In the genomic region with DNA sequence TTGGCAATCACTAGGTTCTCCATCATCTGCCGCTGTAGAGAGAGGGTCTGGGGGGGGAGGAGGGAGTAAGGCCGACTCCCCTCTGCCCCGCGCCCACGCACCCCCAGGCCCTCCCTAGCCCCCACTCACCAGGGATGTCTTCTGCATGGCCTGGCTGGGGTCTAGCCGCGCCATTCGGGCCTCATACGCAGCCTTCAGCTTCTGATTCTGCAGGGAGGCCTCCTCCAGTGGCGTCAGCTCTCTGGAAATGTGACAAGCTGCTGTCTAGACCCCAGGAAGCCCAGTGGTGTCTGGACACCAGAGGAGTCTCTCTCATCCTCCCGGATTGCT, we compare ENCODE assay signal across 1 cellular context.
TF ChIP-seq lines count a peak whose summit lies in the region.

No MANE protein-coding gene starts in this region.

TF ChIP-seq in SK-N-SH, 30 proteins besides CTCF, POLR2A, EP300 and RAD21:
- TF ChIP-seq USF1 (IDR thresholded peaks at IDR 0.05; ENCODE audit: borderline replicate concordance, low read depth) (no peak), FOXM1 (IDR thresholded peaks at IDR 0.05; ENCODE audit: low read depth) (no peak), SIN3A (IDR thresholded peaks at IDR 0.05; ENCODE audit: borderline replicate concordance, low read depth, low read length) (no peak), ELF1 (IDR thresholded peaks at IDR 0.05) (no peak), POLR2AphosphoS5 (IDR thresholded peaks at IDR 0.05; ENCODE audit: low read depth, low read length) (no peak), RXRA (IDR thresholded peaks at IDR 0.05; ENCODE audit: borderline replicate concordance, low read depth) (no peak), EZH2phosphoT487 (IDR thresholded peaks at IDR 0.05; ENCODE audit: borderline replicate concordance, low read depth) (no peak), JUND (IDR thresholded peaks at IDR 0.05) (no peak), ZBTB33 (IDR thresholded peaks at IDR 0.05; ENCODE audit: borderline replicate concordance, low read depth) (no peak), SMC3 (IDR thresholded peaks at IDR 0.05; ENCODE audit: low read depth, low read length) (no peak), YY1 (IDR thresholded peaks at IDR 0.05; ENCODE audit: low read depth) (no peak), RFX5 (IDR thresholded peaks at IDR 0.05; ENCODE audit: low read length) (no peak), TCF12 (IDR thresholded peaks at IDR 0.05) (no peak), FOXJ3 (CRISPR knock-in tag; IDR thresholded peaks at IDR 0.05) (no peak)
- TF ChIP-seq, protein P1, sequence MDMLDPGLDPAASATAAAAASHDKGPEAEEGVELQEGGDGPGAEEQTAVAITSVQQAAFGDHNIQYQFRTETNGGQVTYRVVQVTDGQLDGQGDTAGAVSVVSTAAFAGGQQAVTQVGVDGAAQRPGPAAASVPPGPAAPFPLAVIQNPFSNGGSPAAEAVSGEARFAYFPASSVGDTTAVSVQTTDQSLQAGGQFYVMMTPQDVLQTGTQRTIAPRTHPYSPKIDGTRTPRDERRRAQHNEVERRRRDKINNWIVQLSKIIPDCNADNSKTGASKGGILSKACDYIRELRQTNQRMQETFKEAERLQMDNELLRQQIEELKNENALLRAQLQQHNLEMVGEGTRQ (IDR thresholded peaks at IDR 0.05; ENCODE audit: borderline replicate concordance, low read depth, low read length): no peak
- TF ChIP-seq, protein P2, sequence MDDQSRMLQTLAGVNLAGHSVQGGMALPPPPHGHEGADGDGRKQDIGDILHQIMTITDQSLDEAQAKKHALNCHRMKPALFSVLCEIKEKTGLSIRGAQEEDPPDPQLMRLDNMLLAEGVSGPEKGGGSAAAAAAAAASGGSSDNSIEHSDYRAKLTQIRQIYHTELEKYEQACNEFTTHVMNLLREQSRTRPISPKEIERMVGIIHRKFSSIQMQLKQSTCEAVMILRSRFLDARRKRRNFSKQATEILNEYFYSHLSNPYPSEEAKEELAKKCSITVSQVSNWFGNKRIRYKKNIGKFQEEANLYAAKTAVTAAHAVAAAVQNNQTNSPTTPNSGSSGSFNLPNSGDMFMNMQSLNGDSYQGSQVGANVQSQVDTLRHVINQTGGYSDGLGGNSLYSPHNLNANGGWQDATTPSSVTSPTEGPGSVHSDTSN (IDR thresholded peaks at IDR 0.05): no peak
